In genomic region chr9:95226921-95227320, GRCh38 we compare ENCODE assay signal across 1 cellular context.
TF ChIP-seq lines count a peak whose summit lies in the region.

No MANE protein-coding gene starts in this region.

TF ChIP-seq in WTC11, 78 proteins besides CTCF, POLR2A, EP300 and RAD21 (continued from another document):
- TF ChIP-seq PRDM15 (CRISPR knock-in tag; IDR thresholded peaks at IDR 0.05) (no peak), TEAD4 (CRISPR knock-in tag; IDR thresholded peaks at IDR 0.05) (no peak), OVOL2 (CRISPR knock-in tag; IDR thresholded peaks at IDR 0.05; ENCODE audit: borderline replicate concordance) (no peak), CDX4 (CRISPR knock-in tag; IDR thresholded peaks at IDR 0.05; ENCODE audit: borderline replicate concordance) (no peak), NR3C1 (CRISPR knock-in tag; conservative IDR thresholded peaks at IDR 0.05; ENCODE audit: low read depth) (no peak), NFATC4 (CRISPR knock-in tag; IDR thresholded peaks at IDR 0.05) (no peak), USF1 (CRISPR knock-in tag; IDR thresholded peaks at IDR 0.05) (no peak), AFF4 (CRISPR knock-in tag; IDR thresholded peaks at IDR 0.05; ENCODE audit: borderline replicate concordance) (no peak), SMAD3 (CRISPR knock-in tag; IDR thresholded peaks at IDR 0.05; ENCODE audit: borderline replicate concordance) (no peak), E2F5 (CRISPR knock-in tag; IDR thresholded peaks at IDR 0.05) (no peak), ZNF281 (CRISPR knock-in tag; IDR thresholded peaks at IDR 0.05) (no peak), CREB1 (CRISPR knock-in tag; IDR thresholded peaks at IDR 0.05) (no peak), ZNF671 (CRISPR knock-in tag; IDR thresholded peaks at IDR 0.05) (no peak), E2F4 (CRISPR knock-in tag; IDR thresholded peaks at IDR 0.05; ENCODE audit: borderline replicate concordance, low read depth) (no peak), IRF2 (CRISPR knock-in tag; IDR thresholded peaks at IDR 0.05; ENCODE audit: borderline replicate concordance, low read depth) (no peak), ZSCAN18 (CRISPR knock-in tag; IDR thresholded peaks at IDR 0.05) (no peak), ZBTB21 (CRISPR knock-in tag; IDR thresholded peaks at IDR 0.05; ENCODE audit: borderline replicate concordance) (no peak), ATF2 (CRISPR knock-in tag; IDR thresholded peaks at IDR 0.05; ENCODE audit: borderline replicate concordance, low read depth) (no peak)
